8 cellular contexts compared by ENCODE assay signal in the genomic region with DNA sequence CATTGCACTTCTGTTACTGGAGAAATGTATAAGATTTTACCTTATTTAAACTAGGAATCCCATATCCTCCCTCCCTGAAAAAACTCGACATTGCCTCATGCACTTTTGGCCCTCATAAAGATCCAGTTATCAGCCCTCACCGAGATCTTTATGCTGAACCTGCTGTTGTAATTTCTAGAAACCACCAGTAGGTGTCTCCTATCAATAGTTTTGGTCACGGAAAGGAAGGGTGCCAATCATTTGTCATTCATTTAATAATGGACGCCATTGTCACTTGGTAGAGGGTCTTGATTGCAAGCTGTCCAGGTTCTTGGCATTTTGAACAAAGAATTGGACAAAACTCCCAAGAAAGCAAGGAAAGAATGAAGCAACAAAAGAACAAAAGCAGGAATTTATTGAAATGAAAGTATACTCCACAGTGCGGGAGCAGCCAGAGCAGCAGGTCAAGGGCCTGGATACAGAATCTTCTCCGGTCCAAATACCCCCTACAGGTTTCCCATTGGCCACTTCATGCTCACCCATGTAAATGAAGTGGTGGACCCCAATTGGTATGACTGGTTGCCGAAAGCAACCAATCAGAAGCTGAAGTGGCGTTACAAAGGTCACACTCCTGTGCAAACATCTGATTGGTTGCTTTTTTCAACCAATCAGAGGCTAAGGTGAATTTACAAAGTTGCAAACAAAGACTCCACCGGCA.
A peak's percentile ranks its signal among the peaks of the same experiment; 100 is the strongest.
DNase-seq lines count a peak whose midpoint lies in the region; ATAC-seq, FAIRE-seq and TF ChIP-seq lines count a peak whose summit lies in the region.

No MANE protein-coding gene starts in this region.

- H3K27me3 Mint-ChIP-seq in type B pancreatic cell, result peaks cover 10% of the 10 kb centered on the region

- POLR2A ChIA-PET in BJ (lab: Charles Lee), result no interaction called here

- no peaks in the 10 kb centered on the region for H3K9me3 Mint-ChIP-seq in type B pancreatic cell

- H3K9ac ChIP-seq in adipocyte (ENCODE audit: low read length) (no peak overlapping the region), keratinocyte (ENCODE audit: control insufficient read depth, extremely low read depth, insufficient read depth, low read length) (no peak overlapping the region)

- H3K27ac ChIP-seq in keratinocyte (ENCODE audit: control insufficient read depth, insufficient read depth, low read length), result no peak overlapping the region

- FAIRE-seq in keratinocyte (lab: Jason Lieb, UNC), result peak; percentile 77

- H3K4me3 ChIP-seq in BJ (ENCODE audit: low read depth, low read length) (no peak overlapping the region), adipocyte (ENCODE audit: low read length) (peak overlapping the region; percentile 69), keratinocyte (ENCODE audit: control insufficient read depth in 2 of 3, extremely low read depth in 1 of 3, insufficient read depth in 2 of 3, low read depth in 1 of 3, low read length in 3 of 3) (peak overlapping the region in 1 of 3 experiments; percentile 46)

- H3K27ac Mint-ChIP-seq in type B pancreatic cell, result no peak overlapping the region

- H3K4me2 ChIP-seq in keratinocyte (ENCODE audit: control insufficient read depth, extremely low read depth, insufficient read depth, low read depth, low read length), result peak overlapping the region; percentile 71

- no peaks in the 10 kb centered on the region for H3K9me3 ChIP-seq in adipocyte (ENCODE audit: control insufficient read depth, low read length)
- H3K9me3 ChIP-seq in keratinocyte (ENCODE audit: control insufficient read depth, low read depth, low read length), result no peaks in the 10 kb centered on the region

- CTCF ChIA-PET in BJ (lab: Yijun Ruan, JAX), result interaction anchor here (1.0 to 4.1 kb wide), 6 partner anchors 9 to 237 kb away, joined by 3 to 41 read pairs (median 5); no protein-coding TSS in a partner anchor

- no peaks in the 10 kb centered on the region for H3K79me2 ChIP-seq in keratinocyte (ENCODE audit: control insufficient read depth, insufficient read depth, low read length)

- peak overlapping the region; percentile 75 for H3K4me3 Mint-ChIP-seq in type B pancreatic cell

- no peaks in the 10 kb centered on the region for H3K4me1 Mint-ChIP-seq in type B pancreatic cell (ENCODE audit: unreplicated experiment)

- no peaks in the 10 kb centered on the region for H3K27me3 ChIP-seq in BJ (ENCODE audit: control insufficient read depth, insufficient read depth, low read length)
- no peaks in the 10 kb centered on the region for H3K27me3 ChIP-seq in adipocyte (replicated peaks; ENCODE audit: control insufficient read depth, insufficient read depth, low read length)
- H3K27me3 ChIP-seq in keratinocyte (ENCODE audit: control insufficient read depth, extremely low read depth, insufficient read depth, low read length), result no peaks in the 10 kb centered on the region

- dilution Hi-C loops in keratinocyte (cut with MboI; ENCODE audit: extremely low pct_ligation_motif_present, low sequenced_read_pairs), result no loop called here

- TF ChIP-seq CTCF in BJ (IDR thresholded peaks at IDR 0.05; ENCODE audit: insufficient read depth, low read depth, low read length) (peak; percentile 70), keratinocyte (optimal IDR thresholded peaks at IDR 0.05 in 1 of 3, IDR thresholded peaks at IDR 0.05 in 1 of 3, conservative IDR thresholded peaks at IDR 0.05 in 1 of 3; ENCODE audit: extremely low read depth in 1 of 3, insufficient read depth in 2 of 3, low read length in 3 of 3) (peak; percentile 35 to 75 (median 59)), type B pancreatic cell (conservative IDR thresholded peaks at IDR 0.05) (peak; percentile 81)

- H2AFZ ChIP-seq in keratinocyte (ENCODE audit: control insufficient read depth, low read length), result peak overlapping the region; percentile 69

- H3K4me1 ChIP-seq in adipocyte (ENCODE audit: control insufficient read depth, insufficient read depth, low read length) (no peaks in the 10 kb centered on the region), keratinocyte (ENCODE audit: control insufficient read depth, extremely low read depth, insufficient read depth, low read length) (no peaks in the 10 kb centered on the region)

- no peaks in the 10 kb centered on the region for H4K20me1 ChIP-seq in keratinocyte (ENCODE audit: control insufficient read depth, extremely low read depth, insufficient read depth, low read length)

- H3K36me3 ChIP-seq in BJ (ENCODE audit: control insufficient read depth, insufficient read depth, low read length), result no peaks in the 10 kb centered on the region
- H3K36me3 ChIP-seq in adipocyte (ENCODE audit: control insufficient read depth, insufficient read depth, low read length, severe bottlenecking), result no peaks in the 10 kb centered on the region
- H3K36me3 ChIP-seq in keratinocyte (ENCODE audit: control insufficient read depth in 2 of 2, extremely low read depth in 1 of 2, insufficient read depth in 2 of 2, low read length in 2 of 2), result no peaks in the 10 kb centered on the region

- no peaks in the 10 kb centered on the region for H3K9me1 ChIP-seq in keratinocyte (ENCODE audit: control insufficient read depth, extremely low read depth, insufficient read depth, low read length)

- no peak for DNase-seq in BJ (ENCODE audit: low read depth)
- DNase-seq in NCI-H2107 (lab: John Stamatoyannopoulos, UW), result peak; percentile 5
- peak; percentile 76 for DNase-seq in adipocyte (ENCODE audit: low read depth)
- peak; percentile 15 for DNase-seq in keratinocyte (ENCODE audit: low read depth, low spot score)
- DNase-seq in type B pancreatic cell (ENCODE audit: extremely low spot score, unreplicated experiment), result no peak
- DNase-seq in NCI-H524 treated with DMSO at 0.1 percent for 48 hours (lab: John Stamatoyannopoulos, UW), result no peak

- no peaks in the 10 kb centered on the region for H3K36me3 Mint-ChIP-seq in type B pancreatic cell

- ATAC-seq in GM18511 (IDR thresholded peaks at IDR 0.05; ENCODE audit: unreplicated experiment), result peak; percentile 91
- peak; percentile 90 for ATAC-seq in HG02938 (IDR thresholded peaks at IDR 0.05; ENCODE audit: unreplicated experiment)

Comparison
In these comparisons a context has a peak if more than half of its experiments do, and no peak if none do; other contexts are left out.
1. DNase-seq: peak in NCI-H2107 (single experiment), adipocyte (single experiment) and keratinocyte (single experiment); none in BJ (single experiment), type B pancreatic cell (single experiment) and NCI-H524 treated with DMSO at 0.1 percent for 48 hours (single experiment).
2. Peak in every context shown above with its lines, with median percentiles within 50 percentile points of each other: CTCF ChIP-seq.